27 cellular contexts compared by ENCODE assay signal in genomic region chr12:27998170-27999110, GRCh38. TPM values are rescaled to one million over a fixed set of nuclear protein-coding genes. Genes with fewer than 3 reads are reported as not detected.
DNase-seq lines count a peak whose midpoint lies in the region; ATAC-seq, FAIRE-seq and TF ChIP-seq lines count a peak whose summit lies in the region.
"Had no signal": no experiment of that assay in that cellular context is flagged by ENCODE, and none has a peak within 500 bp of the region (broad histone marks: within the 10 kb centered on the region; RNA-seq: fewer than 3 reads in every experiment).

No MANE protein-coding gene starts in this region.

- no peak for ATAC-seq in K562
- ATAC-seq in GM21529 (IDR thresholded peaks at IDR 0.05; ENCODE audit: unreplicated experiment) = no peak
- ATAC-seq: activated CD8-positive, alpha-beta memory T cell treated with anti-CD3 and anti-CD28 coated beads, Interleukin-2, amount 10 ng/mL, durations not matched to agents 7 days and 5 days; activated T-cell treated with anti-CD3 and anti-CD28 coated beads, Interleukin-2, amount 50 U/mL, for 72 hours; naive thymus-derived CD8-positive, alpha-beta T cell had no signal

- no peaks in the 10 kb centered on the region for H3K79me2 ChIP-seq in K562 (ENCODE audit: control insufficient read depth, insufficient read depth, low read length)

- no peaks in the 10 kb centered on the region for H3K36me3 ChIP-seq in K562 (ENCODE audit: control insufficient read depth, insufficient read depth, low read length)
- H3K36me3 ChIP-seq in stomach = no peaks in the 10 kb centered on the region
- H3K36me3 ChIP-seq: vagina had no signal

- H3K4me1 ChIP-seq in K562 (replicated peaks in 1 of 2; ENCODE audit: control insufficient read depth in 2 of 2, insufficient read depth in 2 of 2, low read length in 2 of 2) (no peaks in the 10 kb centered on the region), stomach (no peaks in the 10 kb centered on the region)
- H3K4me1 ChIP-seq: testis had no signal

- no peaks in the 10 kb centered on the region for H4K20me1 ChIP-seq in K562 (replicated peaks; ENCODE audit: control insufficient read depth, insufficient read depth, low read length)

- H3K9me1 ChIP-seq in K562 (ENCODE audit: control insufficient read depth, insufficient read depth, low read length) = no peaks in the 10 kb centered on the region

- H3K27ac ChIP-seq in K562 (ENCODE audit: extremely low read depth, low read depth, low read length) = no peak overlapping the region
- H3K27ac ChIP-seq in stomach = no peak overlapping the region
- H3K27ac ChIP-seq: 22Rv1, testis, vagina had no signal

- TF ChIP-seq EP300 in K562 (IDR thresholded peaks at IDR 0.05; ENCODE audit: low read length) (no peak), stomach (IDR thresholded peaks at IDR 0.05) (no peak)

- POLR2A ChIA-PET in K562 (lab: Yijun Ruan, JAX) = no interaction called here

- no peak overlapping the region for H3K4me2 ChIP-seq in K562 (ENCODE audit: insufficient read depth, low read length)

- DNase-seq in DMS153 (lab: John Stamatoyannopoulos, UW) (peak; percentile 13), DMS153 treated with DMSO at 0.1 percent for 48 hours (lab: John Stamatoyannopoulos, UW; ENCODE audit: unreplicated experiment) (no peak), DMS79 treated with DMSO at 0.1 percent for 48 hours (lab: John Stamatoyannopoulos, UW) (peak; percentile 93), NCI-H69 (lab: John Stamatoyannopoulos, UW) (peak; percentile 58), K562 (ENCODE audit: extremely low read depth in 1 of 4, low spot score in 3 of 4) (no peak), globus pallidus (ENCODE audit: low spot score) (no peak), stomach (no peak)
- DNase-seq: activated B cell treated with CpG ODN at 0.5 μM for 24 hours; activated CD8-positive, alpha-beta memory T cell treated with anti-CD3 and anti-CD28 coated beads, Interleukin-2, amount 10 ng/mL, durations not matched to agents 7 days and 5 days; activated naive CD4-positive, alpha-beta T cell treated with Interleukin-2 at 50 U/mL for 16 hours; activated T-cell treated with anti-CD3 and anti-CD28 coated beads, Interleukin-2, amount 50 U/mL, for 72 hours; glutamatergic neuron; H9; kidney; midbrain; naive thymus-derived CD8-positive, alpha-beta T cell; NCI-H2171 treated with DMSO at 0.1 percent for 48 hours; NCI-H82; stimulated activated naive CD4-positive, alpha-beta T cell treated with Interleukin-2 at 50 U/mL for 16 hours; testis had no signal

- H3K4me3 ChIP-seq in K562 (no peak overlapping the region), stomach (no peak overlapping the region)
- H3K4me3 ChIP-seq: testis, vagina had no signal

- TF ChIP-seq POLR2A in K562 (conservative IDR thresholded peaks at IDR 0.05) (no peak), stomach (IDR thresholded peaks at IDR 0.05) (no peak)

- 31% methylated on average over 3 of the region's 3 CpGs for WGBS in K562 (ENCODE audit: insufficient coverage, low coverage, missing lambda C conversion rate)
- WGBS in stomach, 5 donors = 70 to 78% (median 72%) methylated on average over 3 of the region's 3 CpGs

- intact Hi-C loops in K562 (cut with micrococcal nuclease) (no loop called here), stomach (cut with DNase I; ENCODE audit: low total_unique reads) (no loop called here)

- TF ChIP-seq CTCF in K562 (IDR thresholded peaks at IDR 0.05 in 2 of 3, conservative IDR thresholded peaks at IDR 0.05 in 1 of 3; ENCODE audit: insufficient read depth in 2 of 3, low read depth in 1 of 3, low read length in 3 of 3) (no peak), stomach (IDR thresholded peaks at IDR 0.05) (no peak)

- H3K27me3 ChIP-seq in K562 (ENCODE audit: control insufficient read depth in 2 of 2, insufficient read depth in 2 of 2, low read length in 2 of 2) (no peaks in the 10 kb centered on the region), stomach (no peaks in the 10 kb centered on the region)
- H3K27me3 ChIP-seq: testis, vagina had no signal

- H3K9me3 ChIP-seq in K562 (replicated peaks; ENCODE audit: control insufficient read depth, insufficient read depth, low read depth, low read length) = no peaks in the 10 kb centered on the region
- H3K9me3 ChIP-seq in stomach = no peaks in the 10 kb centered on the region
- H3K9me3 ChIP-seq: testis, vagina had no signal

- CTCF ChIA-PET in K562 (lab: Yijun Ruan, JAX; ENCODE audit: low intra/inter-chr PET ratio) = no interaction called here

- FAIRE-seq in K562 (lab: Jason Lieb, UNC) = no peak
- FAIRE-seq: G401.6, kidney had no signal

- in situ Hi-C loops in K562 (cut with MboI) = no loop called here

- BruUV-seq in K562 (replicated peaks; lab: Mats Ljungman, UMichigan) = no TSS peak

- no peak for TF ChIP-seq RAD21 in K562 (CRISPR knock-in tag; conservative IDR thresholded peaks at IDR 0.05 in 1 of 2, IDR thresholded peaks at IDR 0.05 in 1 of 2)

- H2AFZ ChIP-seq in K562 (ENCODE audit: low read depth, low read length) = no peak overlapping the region

- no peak overlapping the region for H3K9ac ChIP-seq in K562 (ENCODE audit: insufficient read depth in 1 of 2, low read depth in 2 of 2, low read length in 2 of 2)

TF ChIP-seq in K562, 482 proteins besides CTCF, POLR2A, EP300 and RAD21:
- TF ChIP-seq ZNF766 (CRISPR knock-in tag; conservative IDR thresholded peaks at IDR 0.05) (0 out of 2 replicates have a peak, but pooled peaks have one; percentile 30), FOXM1 (IDR thresholded peaks at IDR 0.05; ENCODE audit: low read depth) (no peak), FOXM1 (CRISPR knock-in tag; IDR thresholded peaks at IDR 0.05; ENCODE audit: low read depth) (no peak)

RNA-seq across cellular contexts. Expression of gene PTHLH, which starts 25.9 kb away (rescaled TPM):
- total RNA-seq in K562 (2011; cell fraction: chromatin; rRNA removed; ENCODE audit: low replicate concordance) = 2.9 and 3.2 TPM in 2 replicates
- 1.6 and 4.0 TPM in 2 replicates for total RNA-seq in K562 (2011; cell fraction: nucleolus; rRNA removed)
- total RNA-seq in K562 (2011; cell fraction: nucleoplasm; rRNA removed) = 2.7 and 3.4 TPM in 2 replicates
- total RNA-seq in K562 (2014; rRNA removed) = 0.91 and 1.2 TPM in 2 replicates
- total RNA-seq in K562 (2014; rRNA removed; fragmentation: Illumina TruSeq; extraction: Trizol) = 0.40 and 0.54 TPM in 2 replicates
- 0.23 and 0.51 TPM in 2 replicates for total RNA-seq in K562 (2015; rRNA removed; fragmentation: Illumina TruSeq; extraction: Trizol)
- total RNA-seq in K562 (2021) = 0.78 and 0.98 TPM in 2 replicates
- 1.1 and 2.5 TPM in 2 replicates for polyA plus RNA-seq in K562 (2011; rRNA removed)
- polyA plus RNA-seq in K562 (2011; cell fraction: cytosol; rRNA removed) = 1.7 and 5.0 TPM in 2 replicates
- 1.7 and 2.2 TPM in 2 replicates for polyA plus RNA-seq in K562 (2011; cell fraction: nucleus; rRNA removed)
- polyA plus RNA-seq in K562 (2012) = 1.2 and 1.4 TPM in 2 replicates
- 0.68 and 0.85 TPM in 2 replicates for polyA plus RNA-seq in K562 (2014; fragmentation: Illumina TruSeq; extraction: Trizol)
- under 1 TPM; 0.14 TPM for polyA plus RNA-seq in K562 (2014; fragmentation: Nextera tagmentation; extraction: Ambion mirVana)
- polyA plus RNA-seq in K562 (2014; rRNA removed) = 0.74 and 1.2 TPM in 2 replicates
- polyA minus RNA-seq in K562 (2011; rRNA and poly(A)+ RNA removed) = 0.60 and 2.7 TPM in 2 replicates
- polyA minus RNA-seq in K562 (2011; cell fraction: cytosol; rRNA and poly(A)+ RNA removed) = not detected in 2 replicates
- 2.0 and 2.6 TPM in 2 replicates for polyA minus RNA-seq in K562 (2011; cell fraction: nucleus; rRNA and poly(A)+ RNA removed)
- 1 to 10 TPM in 2 of 5 donors, under 1 TPM in 1, not detected in 2; 0.58 to 4.8 (median 2.8) TPM for total RNA-seq in stomach
- 1 to 10 TPM in 2 of 3 donors, under 1 TPM in 1; 0.75 to 1.9 (median 1.5) TPM for polyA plus RNA-seq in stomach
- total RNA-seq: activated B cell treated with CpG ODN at 0.5 μM for 24 hours; activated T-cell treated with anti-CD3 and anti-CD28 coated beads, Interleukin-2, amount 50 U/mL, for 72 hours; CD4-positive, CD25-positive, alpha-beta regulatory T cell; naive thymus-derived CD8-positive, alpha-beta T cell; OCI-LY7 had no signal
- polyA plus RNA-seq: IgD-negative memory B cell; naive thymus-derived CD8-positive, alpha-beta T cell had no signal

Comparison
In these comparisons a context has a peak if more than half of its experiments do, and no peak if none do; other contexts are left out.
1. DNase-seq: peak in DMS153 (single experiment), DMS79 treated with DMSO at 0.1 percent for 48 hours (single experiment) and NCI-H69 (single experiment); none in DMS153 treated with DMSO at 0.1 percent for 48 hours (single experiment), K562 (0 of 4), globus pallidus (single experiment) and stomach (single experiment).